ENCODE assay signal across 8 cellular contexts in the genomic region with DNA sequence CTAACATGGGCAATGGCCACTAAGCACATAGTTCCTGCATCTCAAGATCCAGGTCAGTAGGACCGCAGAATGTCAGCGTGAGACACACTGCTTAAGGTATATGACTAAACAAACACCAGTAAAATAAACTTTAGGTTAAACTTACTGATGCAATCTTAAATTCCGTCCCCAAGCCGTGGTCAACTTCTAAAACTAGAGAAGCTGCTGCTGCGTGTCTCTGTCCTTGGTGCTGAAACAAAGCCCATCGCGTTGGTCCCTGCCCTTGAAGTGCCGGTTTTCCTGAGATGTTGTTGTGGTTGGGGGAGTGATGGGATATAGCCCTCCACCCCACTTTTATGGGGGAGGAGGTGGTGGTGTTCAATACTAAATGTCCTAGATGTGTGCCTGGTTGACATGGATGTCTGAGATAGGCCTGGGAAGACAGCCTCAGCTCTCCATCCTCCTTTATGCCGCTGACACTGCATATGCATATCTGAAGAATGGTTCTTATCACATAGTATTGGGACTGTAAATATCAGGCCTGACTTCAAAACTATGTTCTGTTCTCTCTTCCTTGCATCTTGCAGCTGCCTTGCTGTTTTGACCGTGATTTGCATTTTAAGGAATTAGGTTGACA.
DNase-seq lines count a peak whose midpoint lies in the region; ATAC-seq lines count a peak whose summit lies in the region.

No MANE protein-coding gene starts in this region.

- no peaks in the 10 kb centered on the region for H3K4me1 Mint-ChIP-seq in activated T-cell treated with anti-CD3 and anti-CD28 coated beads, Interleukin-2, amount 50 U/mL, for 24 hours (ENCODE audit: low read depth)

- no peak overlapping the region for H3K4me3 Mint-ChIP-seq in activated T-cell treated with anti-CD3 and anti-CD28 coated beads, Interleukin-2, amount 50 U/mL, for 24 hours

- H3K9me3 Mint-ChIP-seq in activated T-cell treated with anti-CD3 and anti-CD28 coated beads, Interleukin-2, amount 50 U/mL, for 24 hours, result no peaks in the 10 kb centered on the region

- H3K36me3 Mint-ChIP-seq in activated T-cell treated with anti-CD3 and anti-CD28 coated beads, Interleukin-2, amount 50 U/mL, for 24 hours (ENCODE audit: low read depth), result no peaks in the 10 kb centered on the region

- H3K27me3 Mint-ChIP-seq in activated T-cell treated with anti-CD3 and anti-CD28 coated beads, Interleukin-2, amount 50 U/mL, for 24 hours, result peaks cover 15% of the 10 kb centered on the region

- H3K27ac Mint-ChIP-seq in activated T-cell treated with anti-CD3 and anti-CD28 coated beads, Interleukin-2, amount 50 U/mL, for 24 hours, result no peak overlapping the region

- DNase-seq in EL (peak; percentile 41), NCI-H1048 (lab: John Stamatoyannopoulos, UW) (peak; percentile 49), globus pallidus (ENCODE audit: low spot score) (peak; percentile 15), NCI-H446 (lab: John Stamatoyannopoulos, UW) (no peak)
- peak; percentile 60 for DNase-seq in activated T-cell treated with anti-CD3 and anti-CD28 coated beads, Interleukin-2, amount 50 U/mL, for 24 hours
- peak; percentile 8 to 38 for DNase-seq in stimulated activated CD4-positive, alpha-beta T cell treated with anti-CD3 and anti-CD28 coated beads, Interleukin-15, amount 100 ng/mL, for 48 hours (ENCODE audit: low read depth in 2 of 2)

- no peak for ATAC-seq in HG02973 (IDR thresholded peaks at IDR 0.05; ENCODE audit: unreplicated experiment)
- ATAC-seq in GM18511 (IDR thresholded peaks at IDR 0.05; ENCODE audit: unreplicated experiment), result no peak

Comparison
In these comparisons a context has a peak if more than half of its experiments do, and no peak if none do; other contexts are left out.
1. DNase-seq: peak in EL (single experiment), NCI-H1048 (single experiment), activated T-cell treated with anti-CD3 and anti-CD28 coated beads, Interleukin-2, amount 50 U/mL, for 24 hours (single experiment), globus pallidus (single experiment) and stimulated activated CD4-positive, alpha-beta T cell treated with anti-CD3 and anti-CD28 coated beads, Interleukin-15, amount 100 ng/mL, for 48 hours (2 of 2); none in NCI-H446 (0 of 2).